12 cellular contexts compared by ENCODE assay signal in genomic region chr20:50085146-50085480, GRCh38. TPM values are rescaled to one million over a fixed set of nuclear protein-coding genes. Genes with fewer than 3 reads are reported as not detected.
DNase-seq lines count a peak whose midpoint lies in the region; ATAC-seq and TF ChIP-seq lines count a peak whose summit lies in the region.
"Had no signal": no experiment of that assay in that cellular context is flagged by ENCODE, and none has a peak within 500 bp of the region (broad histone marks: within the 10 kb centered on the region; RNA-seq: fewer than 3 reads in every experiment).

No MANE protein-coding gene starts in this region.

- H3K27ac Mint-ChIP-seq in activated T-cell treated with anti-CD3 and anti-CD28 coated beads, Interleukin-2, amount 50 U/mL, for 72 hours: peak overlapping the region; percentile 34
- H3K27ac Mint-ChIP-seq in naive B cell: peak overlapping the region in 5 of 6 donors; percentile 17 to 82 (median 78)

- no peaks in the 10 kb centered on the region for H3K9me3 ChIP-seq in left ventricle myocardium inferior (replicated peaks)
- no peaks in the 10 kb centered on the region for H3K9me3 ChIP-seq in upper lobe of right lung
- H3K9me3 ChIP-seq: HAP-1 had no signal

- H3K36me3 Mint-ChIP-seq in activated T-cell treated with anti-CD3 and anti-CD28 coated beads, Interleukin-2, amount 50 U/mL, for 72 hours (ENCODE audit: insufficient read depth in 2 of 2): peaks cover 3 to 10% of the 10 kb centered on the region in 2 donors
- H3K36me3 Mint-ChIP-seq in naive B cell: no peaks in the 10 kb centered on the region

- intact Hi-C loops in left ventricle myocardium inferior (cut with micrococcal nuclease): no loop called here
- intact Hi-C loops in cardiac septum (cut with DNase I): no loop called here
- intact Hi-C loops in upper lobe of right lung (cut with DNase I): no loop called here

- no peaks in the 10 kb centered on the region for H3K9me3 Mint-ChIP-seq in activated T-cell treated with anti-CD3 and anti-CD28 coated beads, Interleukin-2, amount 50 U/mL, for 72 hours
- no peaks in the 10 kb centered on the region for H3K9me3 Mint-ChIP-seq in naive B cell
- H3K9me3 Mint-ChIP-seq: activated T-helper 1 cell treated with anti-CD3 and anti-CD28 coated beads, Interleukin-12 subunit alpha, Interleukin-12 subunit beta, Interleukin-2, Interleukin-4 antibody, amounts not matched to agents 30 ng/mL and 10 ng/mL and 1 ng/mL, durations not matched to agents 14 hours and 24 hours and 36 hours had no signal

- H3K4me3 ChIP-seq in left ventricle myocardium inferior (no peak overlapping the region), upper lobe of right lung (no peak overlapping the region)
- H3K4me3 ChIP-seq: HAP-1 had no signal

- DNase-seq in left ventricle myocardium inferior (no peak), cardiac septum (ENCODE audit: low spot score) (no peak), naive B cell (no peak), upper lobe of right lung (peak; percentile 58), G401 (ENCODE audit: low spot score) (no peak)
- no peak for DNase-seq in activated T-cell treated with anti-CD3 and anti-CD28 coated beads, Interleukin-2, amount 50 U/mL, for 72 hours
- DNase-seq: activated CD4-positive, CD25-positive, alpha-beta regulatory T cell treated with anti-CD3 and anti-CD28 coated beads, Interleukin-2, amount 50 U/mL, for 72 hours had no signal

- H3K27me3 Mint-ChIP-seq in activated T-cell treated with anti-CD3 and anti-CD28 coated beads, Interleukin-2, amount 50 U/mL, for 72 hours (ENCODE audit: low read depth): no peaks in the 10 kb centered on the region
- no peaks in the 10 kb centered on the region for H3K27me3 Mint-ChIP-seq in naive B cell

- H3K27me3 ChIP-seq in left ventricle myocardium inferior (ENCODE audit: low read depth) (no peaks in the 10 kb centered on the region), upper lobe of right lung (no peaks in the 10 kb centered on the region)
- H3K27me3 ChIP-seq: brain microvascular endothelial cell had no signal

- H3K27ac ChIP-seq in left ventricle myocardium inferior (replicated peaks) (peak overlapping the region; percentile 73), upper lobe of right lung (no peak overlapping the region)

- ATAC-seq in activated T-cell treated with anti-CD3 and anti-CD28 coated beads, Interleukin-2, amount 50 U/mL, for 72 hours (replicated peaks in 1 of 2): no peak
- ATAC-seq in naive B cell (ENCODE audit: low read depth in 2 of 2) (no peak), upper lobe of right lung (no peak), GM21619 (IDR thresholded peaks at IDR 0.05; ENCODE audit: unreplicated experiment) (no peak), HG02610 (IDR thresholded peaks at IDR 0.05; ENCODE audit: unreplicated experiment) (no peak)

- in situ Hi-C loops in G401 (cut with HindIII; ENCODE audit: low sequenced_read_pairs): no loop called here

- H3K4me3 Mint-ChIP-seq in activated T-cell treated with anti-CD3 and anti-CD28 coated beads, Interleukin-2, amount 50 U/mL, for 72 hours: no peak overlapping the region
- peak overlapping the region in 7 of 8 donors; percentile 79 to 99 (median 83) for H3K4me3 Mint-ChIP-seq in naive B cell

- TF ChIP-seq CTCF in left ventricle myocardium inferior (IDR thresholded peaks at IDR 0.05; ENCODE audit: borderline replicate concordance): no peak
- no peak for TF ChIP-seq CTCF in upper lobe of right lung (IDR thresholded peaks at IDR 0.05)

- H3K4me1 ChIP-seq in left ventricle myocardium inferior (peaks cover 77% of the 10 kb centered on the region), upper lobe of right lung (peaks cover 17% of the 10 kb centered on the region)

- H3K36me3 ChIP-seq in left ventricle myocardium inferior (peaks cover 15% of the 10 kb centered on the region), upper lobe of right lung (peaks cover 26% of the 10 kb centered on the region)

- H3K4me1 Mint-ChIP-seq in activated T-cell treated with anti-CD3 and anti-CD28 coated beads, Interleukin-2, amount 50 U/mL, for 72 hours (ENCODE audit: low read depth): peaks cover 27% of the 10 kb centered on the region
- H3K4me1 Mint-ChIP-seq in naive B cell: peaks cover 13 to 23% (median 15%) of the 10 kb centered on the region in 3 donors

RNA-seq across cellular contexts. Expression of gene UBE2V1, which starts 27.8 kb away (rescaled TPM):
- total RNA-seq in left ventricle myocardium inferior (77.1 TPM), cardiac septum (70.3 TPM), upper lobe of right lung (83.2 TPM)
- total RNA-seq in activated T-cell treated with anti-CD3 and anti-CD28 coated beads, Interleukin-2, amount 50 U/mL, for 72 hours: 100 to 1,000 TPM; 150 to 176 TPM
- 100 to 1,000 TPM in 5 of 6 donors, 10 to 100 TPM in 1; 99.3 to 153 (median 113) TPM for polyA plus RNA-seq in naive B cell (ENCODE audit: low read depth in 6 of 6)
- 33.0 and 40.9 TPM in 2 replicates for total RNA-seq in G401 (2014; rRNA removed; shearing (Covaris generic))

Comparison
In these comparisons a context has a peak if more than half of its experiments do, and no peak if none do; other contexts are left out.
1. H3K4me3 Mint-ChIP-seq: peak in naive B cell (7 of 8); none in activated T-cell treated with anti-CD3 and anti-CD28 coated beads, Interleukin-2, amount 50 U/mL, for 72 hours (0 of 2).